ENCODE assay signal across 9 cellular contexts in the genomic region with DNA sequence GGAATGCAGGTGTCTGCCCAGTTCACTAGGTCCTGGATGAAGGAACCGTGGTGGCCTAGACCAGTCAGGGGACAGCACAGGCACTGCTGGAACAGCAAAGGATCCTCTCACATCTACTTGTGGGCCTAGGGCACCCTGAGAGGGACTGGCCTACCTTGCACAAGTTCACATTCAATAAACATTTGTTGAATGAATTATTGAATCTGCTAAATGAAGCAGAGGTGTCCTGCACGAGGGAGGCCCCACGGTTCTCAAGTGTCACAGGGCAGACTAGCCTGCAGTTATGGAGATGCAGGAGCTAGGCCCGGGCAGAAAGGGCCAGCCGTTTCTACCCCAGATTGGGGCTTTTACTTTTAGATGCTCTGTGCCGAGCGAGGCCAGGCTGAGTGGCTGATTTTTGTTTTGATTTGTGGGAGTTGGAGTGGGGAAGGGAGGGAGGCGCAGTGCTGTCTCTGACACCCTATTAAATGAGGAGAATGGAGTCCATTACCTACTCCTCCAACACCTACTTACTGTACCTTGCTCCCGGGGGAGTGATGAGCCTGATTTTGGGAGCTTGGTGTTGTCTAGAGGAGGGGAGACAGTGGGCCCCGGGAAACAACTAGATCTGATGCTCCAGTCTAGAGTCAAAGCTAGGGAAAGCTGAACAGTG. TPM values are rescaled to one million over a fixed set of nuclear protein-coding genes. Genes with fewer than 3 reads are reported as not detected.
DNase-seq lines count a peak whose midpoint lies in the region; FAIRE-seq and TF ChIP-seq lines count a peak whose summit lies in the region.
"Had no signal": no experiment of that assay in that cellular context is flagged by ENCODE, and none has a peak within 500 bp of the region (broad histone marks: within the 10 kb centered on the region; RNA-seq: fewer than 3 reads in every experiment).

No MANE protein-coding gene starts in this region.

- H3K27ac ChIP-seq in CD4-positive, alpha-beta memory T cell (ENCODE audit: low read depth, low read length) = peak overlapping the region; percentile 75
- H3K27ac ChIP-seq in HUES64 (ENCODE audit: low read depth, low read length) = peak overlapping the region; percentile 49; the same call in 1 of the 2 replicates

- WGBS in HUES64 = 72% methylated on average over 9 of the region's 10 CpGs

- no peaks in the 10 kb centered on the region for H3K27me3 Mint-ChIP-seq in CD4-positive, alpha-beta memory T cell
- H3K27me3 Mint-ChIP-seq in neural crest cell (ENCODE audit: low read depth) = no peaks in the 10 kb centered on the region

- no peak for FAIRE-seq in GM19239 (lab: Jason Lieb, UNC)
- FAIRE-seq: bronchial epithelial cell had no signal

- POLR2A ChIA-PET in CD4-positive, alpha-beta memory T cell (lab: Charles Lee; ENCODE audit: partially characterized antibody) = interaction anchor here (0.5 to 4.6 kb wide), 18 partner anchors 8 to 1031 kb away, joined by 3 to 119 read pairs (median 6); partner anchors contain the start of genes C2orf68, ELMOD3, GGCX and MAT2A

- H3K9me3 ChIP-seq in CD4-positive, alpha-beta memory T cell (ENCODE audit: control insufficient read depth in 1 of 2, low read length in 2 of 2) = no peaks in the 10 kb centered on the region
- no peaks in the 10 kb centered on the region for H3K9me3 ChIP-seq in HUES64 (ENCODE audit: insufficient read depth, low read depth, low read length)

- peaks cover 9 to 38% (median 25%) of the 10 kb centered on the region in 4 donors for H3K4me1 Mint-ChIP-seq in CD4-positive, alpha-beta memory T cell
- peaks cover 22% of the 10 kb centered on the region for H3K4me1 Mint-ChIP-seq in neural crest cell

- peak overlapping the region; percentile 77 to 92 (median 82) for H3K4me3 Mint-ChIP-seq in CD4-positive, alpha-beta memory T cell
- H3K4me3 Mint-ChIP-seq in neural crest cell = peak overlapping the region; percentile 86

- peaks cover 0 to 2% (median 0%) of the 10 kb centered on the region in 8 donors for H3K9me3 Mint-ChIP-seq in CD4-positive, alpha-beta memory T cell
- no peaks in the 10 kb centered on the region for H3K9me3 Mint-ChIP-seq in neural crest cell

- TF ChIP-seq CTCF in neural crest cell (conservative IDR thresholded peaks at IDR 0.05) = no peak

- peak in 1 of 5 donors; percentile 47 for DNase-seq in CD4-positive, alpha-beta memory T cell
- DNase-seq in cerebellar cortex (ENCODE audit: low spot score) (peak; percentile 43), neural crest cell (ENCODE audit: low read depth, low spot score) (no peak), NCI-H2029 (lab: John Stamatoyannopoulos, UW) (no peak), GM19239 (ENCODE audit: insufficient read length, low spot score) (no peak), islet precursor cell (no peak)
- DNase-seq in stimulated activated CD4-positive, alpha-beta T cell treated with anti-CD3 and anti-CD28 coated beads, Interleukin-4, amount 100 ng/mL, for 1 hour = no peak

- H3K36me3 ChIP-seq in CD4-positive, alpha-beta memory T cell (ENCODE audit: insufficient read depth, low read length) = no peaks in the 10 kb centered on the region
- H3K36me3 ChIP-seq in HUES64 (ENCODE audit: insufficient read depth, low read length) = no peaks in the 10 kb centered on the region

- CTCF ChIA-PET in CD4-positive, alpha-beta memory T cell (lab: Charles Lee; ENCODE audit: partially characterized antibody) = interaction anchor here (0.9 to 3.0 kb wide), 8 partner anchors 14 to 200 kb away, joined by 3 to 18 read pairs (median 3); partner anchors contain the start of genes GGCX and MAT2A

- H3K4me1 ChIP-seq in CD4-positive, alpha-beta memory T cell (ENCODE audit: insufficient read depth, low read length) = peaks cover 30% of the 10 kb centered on the region
- H3K4me1 ChIP-seq in HUES64 (ENCODE audit: insufficient read depth, low read length) = peaks cover 20% of the 10 kb centered on the region

- H3K36me3 Mint-ChIP-seq in CD4-positive, alpha-beta memory T cell = no peaks in the 10 kb centered on the region
- no peaks in the 10 kb centered on the region for H3K36me3 Mint-ChIP-seq in neural crest cell (ENCODE audit: low read depth)

- H3K9ac ChIP-seq in HUES64 (ENCODE audit: low read depth, low read length) = peak overlapping the region; percentile 92

- intact Hi-C loops in CD4-positive, alpha-beta memory T cell (cut with micrococcal nuclease) = loop anchor here (1.0 to 5.0 kb wide), 3 partner anchors 19 to 160 kb away; partner anchors contain the start of genes MAT2A, RNF181 and SH2D6

- no peaks in the 10 kb centered on the region for H3K27me3 ChIP-seq in CD4-positive, alpha-beta memory T cell (ENCODE audit: insufficient read depth, low read length)
- H3K27me3 ChIP-seq in HUES64 (ENCODE audit: insufficient read depth, low read length) = peaks cover 8% of the 10 kb centered on the region; the same call in 1 of the 2 replicates

- H3K4me3 ChIP-seq in CD4-positive, alpha-beta memory T cell (ENCODE audit: low read length in 2 of 2) = peak overlapping the region in 1 of 2 donors; percentile 52
- H3K4me3 ChIP-seq in HUES64 (ENCODE audit: low read length) = peak overlapping the region; percentile 60

- peak overlapping the region; percentile 88 to 99 (median 96) for H3K27ac Mint-ChIP-seq in CD4-positive, alpha-beta memory T cell
- peak overlapping the region; percentile 99 for H3K27ac Mint-ChIP-seq in neural crest cell (ENCODE audit: unreplicated experiment)

RNA-seq across cellular contexts. Expression of gene SH2D6, which starts 18.4 kb away (rescaled TPM):
- total RNA-seq in CD4-positive, alpha-beta memory T cell = 1 to 10 TPM; 1.5 to 1.6 TPM
- polyA plus RNA-seq in CD4-positive, alpha-beta memory T cell = not detected
- not detected for polyA plus RNA-seq in HUES64 (2013, experiment 1 of 2)
- not detected for polyA plus RNA-seq in HUES64 (2013, experiment 2 of 2)
- 0.34 and 1.2 TPM in 2 replicates for total RNA-seq in neural crest cell
- total RNA-seq: bronchial epithelial cell had no signal

RNA-seq across cellular contexts. Expression of gene CAPG, which starts 26.8 kb away (rescaled TPM):
- total RNA-seq in CD4-positive, alpha-beta memory T cell = 10 to 100 TPM; 25.6 to 38.5 TPM
- polyA plus RNA-seq in CD4-positive, alpha-beta memory T cell = 100 to 1,000 TPM; 113 to 136 TPM
- polyA plus RNA-seq in HUES64 (2013, experiment 1 of 2) = 45.8 TPM
- 57.0 TPM for polyA plus RNA-seq in HUES64 (2013, experiment 2 of 2)
- total RNA-seq in neural crest cell = 24.3 and 32.6 TPM in 2 replicates
